ENCODE assay signal across 16 cellular contexts in genomic region chr15:96285306-96285705, GRCh38. TPM values are rescaled to one million over a fixed set of nuclear protein-coding genes. Genes with fewer than 3 reads are reported as not detected.
DNase-seq lines count a peak whose midpoint lies in the region; ATAC-seq and TF ChIP-seq lines count a peak whose summit lies in the region.
"Had no signal": no experiment of that assay in that cellular context is flagged by ENCODE, and none has a peak within 500 bp of the region (broad histone marks: within the 10 kb centered on the region; RNA-seq: fewer than 3 reads in every experiment).

No MANE protein-coding gene starts in this region.

- H3K4me3 Mint-ChIP-seq in naive thymus-derived CD8-positive, alpha-beta T cell, result no peak overlapping the region
- H3K4me3 Mint-ChIP-seq: H9; stimulated activated memory B cell treated with anti-CD40 and anti-IgM and Interleukin-4, amounts not matched to agents 10 μg/mL and 1 μg/mL and 100 μg/mL, for 72 hours had no signal

- peaks cover 4 to 47% (median 16%) of the 10 kb centered on the region in 5 donors for H3K27me3 Mint-ChIP-seq in naive thymus-derived CD8-positive, alpha-beta T cell
- H3K27me3 Mint-ChIP-seq: stimulated activated memory B cell treated with anti-CD40 and anti-IgM and Interleukin-4, amounts not matched to agents 10 μg/mL and 1 μg/mL and 100 μg/mL, for 72 hours had no signal

- no peak overlapping the region for H3K27ac Mint-ChIP-seq in naive thymus-derived CD8-positive, alpha-beta T cell
- H3K27ac Mint-ChIP-seq: H9; stimulated activated memory B cell treated with anti-CD40 and anti-IgM and Interleukin-4, amounts not matched to agents 10 μg/mL and 1 μg/mL and 100 μg/mL, for 72 hours had no signal

- H3K4me3 ChIP-seq in foreskin fibroblast (ENCODE audit: low read depth in 1 of 2, low read length in 2 of 2) (peak overlapping the region in 1 of 2 donors; percentile 21), prostate gland (no peak overlapping the region)
- H3K4me3 ChIP-seq: PC-9 had no signal

- H3K36me3 Mint-ChIP-seq in naive thymus-derived CD8-positive, alpha-beta T cell, result peaks cover 0 to 5% (median 0%) of the 10 kb centered on the region in 3 donors
- H3K36me3 Mint-ChIP-seq: stimulated activated memory B cell treated with anti-CD40 and anti-IgM and Interleukin-4, amounts not matched to agents 10 μg/mL and 1 μg/mL and 100 μg/mL, for 72 hours had no signal

- no peaks in the 10 kb centered on the region for H3K4me1 Mint-ChIP-seq in naive thymus-derived CD8-positive, alpha-beta T cell
- H3K4me1 Mint-ChIP-seq: stimulated activated memory B cell treated with anti-CD40 and anti-IgM and Interleukin-4, amounts not matched to agents 10 μg/mL and 1 μg/mL and 100 μg/mL, for 72 hours had no signal

- ATAC-seq in naive thymus-derived CD8-positive, alpha-beta T cell, result no peak
- ATAC-seq: activated CD4-positive, CD25-positive, alpha-beta regulatory T cell treated with anti-CD3 and anti-CD28 coated beads, Interleukin-2, amount 50 U/mL, for 24 hours; stimulated activated memory B cell treated with anti-CD40 and anti-IgM and Interleukin-4, amounts not matched to agents 10 μg/mL and 1 μg/mL and 100 μg/mL, for 72 hours had no signal

- intact Hi-C loops in prostate gland (cut with DNase I), result no loop called here

- TF ChIP-seq POLR2A in prostate gland (IDR thresholded peaks at IDR 0.05), result no peak

- no peaks in the 10 kb centered on the region for H3K9me3 ChIP-seq in prostate gland

- H3K9me3 Mint-ChIP-seq in naive thymus-derived CD8-positive, alpha-beta T cell, result peaks cover 0 to 20% (median 4%) of the 10 kb centered on the region in 9 donors

- H3K4me1 ChIP-seq in prostate gland (replicated peaks), result no peaks in the 10 kb centered on the region

- H3K27me3 ChIP-seq in prostate gland (replicated peaks; ENCODE audit: insufficient read depth), result no peaks in the 10 kb centered on the region

- peak overlapping the region; percentile 44 to 45 for H3K27ac ChIP-seq in prostate gland
- H3K27ac ChIP-seq: PC-9 had no signal

- POLR2A ChIA-PET in naive thymus-derived CD8-positive, alpha-beta T cell (lab: Charles Lee), result no interaction called here

- DNase-seq in GM03348 (ENCODE audit: low spot score) (peak; percentile 78), T1000 (lab: John Stamatoyannopoulos, UW) (peak; percentile 29), foreskin fibroblast (peak; percentile 95 to 98), prostate gland (ENCODE audit: low spot score) (no peak), inferior parietal cortex (ENCODE audit: extremely low spot score) (no peak), NCI-H1048 (lab: John Stamatoyannopoulos, UW) (no peak)
- no peak for DNase-seq in activated CD8-positive, alpha-beta memory T cell treated with anti-CD3 and anti-CD28 coated beads, Interleukin-2, amount 50 U/mL, for 48 hours
- DNase-seq in naive thymus-derived CD8-positive, alpha-beta T cell, result no peak
- DNase-seq: activated effector memory CD4-positive, alpha-beta T cell treated with anti-CD3 and anti-CD28 coated beads, Interleukin-2, amount 50 U/mL, for 16 hours; effector CD4-positive, alpha-beta T cell; H9; NCI-H1436; PC-9; stimulated activated CD4-positive, alpha-beta T cell treated with anti-CD3 and anti-CD28 coated beads, Interleukin-12 subunit alpha, Interleukin-12 subunit beta, amount 100 ng/mL, for 4 hours had no signal

- TF ChIP-seq CTCF in foreskin fibroblast (IDR thresholded peaks at IDR 0.05; ENCODE audit: low read depth, low read length), result no peak
- TF ChIP-seq CTCF in prostate gland (IDR thresholded peaks at IDR 0.05), result no peak

- H3K36me3 ChIP-seq in prostate gland, result no peaks in the 10 kb centered on the region

- WGBS in prostate gland, result 24% methylated on average over 10 of the region's 11 CpGs

RNA-seq across cellular contexts. Expression of gene NR2F2, which starts 45.2 kb away (rescaled TPM):
- 10 to 100 TPM; 48.7 to 58.1 TPM for total RNA-seq in prostate gland
- total RNA-seq in naive thymus-derived CD8-positive, alpha-beta T cell, result not detected
- not detected for polyA plus RNA-seq in naive thymus-derived CD8-positive, alpha-beta T cell

Comparison
In these comparisons a context has a peak if more than half of its experiments do, and no peak if none do; other contexts are left out.
1. DNase-seq: peak in GM03348 (single experiment), T1000 (single experiment) and foreskin fibroblast (2 of 2); none in prostate gland (single experiment), activated CD8-positive, alpha-beta memory T cell treated with anti-CD3 and anti-CD28 coated beads, Interleukin-2, amount 50 U/mL, for 48 hours (single experiment), naive thymus-derived CD8-positive, alpha-beta T cell (0 of 10), inferior parietal cortex (single experiment) and NCI-H1048 (single experiment).
2. RNA of gene NR2F2, which starts 45.2 kb away (total RNA-seq): 48.7 to 58.1 TPM in prostate gland; not detected in naive thymus-derived CD8-positive, alpha-beta T cell; every median in the first group is over 10 times any median in the second.